ENCODE assay signal across 1 cellular context in the genomic region with DNA sequence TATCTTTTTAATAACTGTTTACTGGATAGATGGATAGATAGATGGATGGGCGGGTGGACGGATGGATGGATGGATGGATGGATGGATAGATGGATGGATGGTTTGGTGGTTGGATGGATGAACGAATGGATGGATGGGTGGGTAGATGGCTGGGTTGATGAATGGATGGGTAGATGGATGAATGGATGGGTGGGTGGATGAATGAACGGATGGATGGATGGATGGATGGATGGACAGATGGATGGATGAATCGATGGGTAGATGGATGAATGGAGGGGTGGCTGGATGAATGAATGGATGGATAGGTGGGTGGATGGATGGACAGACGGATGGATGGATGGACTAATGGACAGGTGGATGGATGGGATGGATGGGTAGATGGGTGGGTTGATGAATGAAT.
TF ChIP-seq lines count a peak whose summit lies in the region.

No MANE protein-coding gene starts in this region.

TF ChIP-seq in IMR-90, 13 proteins besides CTCF, POLR2A, EP300 and RAD21 (continued from another document):
- no peak for TF ChIP-seq CHD1 (IDR thresholded peaks at IDR 0.05; ENCODE audit: low read depth, low read length)
- TF ChIP-seq, protein P1, sequence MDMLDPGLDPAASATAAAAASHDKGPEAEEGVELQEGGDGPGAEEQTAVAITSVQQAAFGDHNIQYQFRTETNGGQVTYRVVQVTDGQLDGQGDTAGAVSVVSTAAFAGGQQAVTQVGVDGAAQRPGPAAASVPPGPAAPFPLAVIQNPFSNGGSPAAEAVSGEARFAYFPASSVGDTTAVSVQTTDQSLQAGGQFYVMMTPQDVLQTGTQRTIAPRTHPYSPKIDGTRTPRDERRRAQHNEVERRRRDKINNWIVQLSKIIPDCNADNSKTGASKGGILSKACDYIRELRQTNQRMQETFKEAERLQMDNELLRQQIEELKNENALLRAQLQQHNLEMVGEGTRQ (IDR thresholded peaks at IDR 0.05; ENCODE audit: low read depth, low read length) = no peak
TF ChIP-seq in IMR-90: peak in this region for 0.
